In the genomic region with DNA sequence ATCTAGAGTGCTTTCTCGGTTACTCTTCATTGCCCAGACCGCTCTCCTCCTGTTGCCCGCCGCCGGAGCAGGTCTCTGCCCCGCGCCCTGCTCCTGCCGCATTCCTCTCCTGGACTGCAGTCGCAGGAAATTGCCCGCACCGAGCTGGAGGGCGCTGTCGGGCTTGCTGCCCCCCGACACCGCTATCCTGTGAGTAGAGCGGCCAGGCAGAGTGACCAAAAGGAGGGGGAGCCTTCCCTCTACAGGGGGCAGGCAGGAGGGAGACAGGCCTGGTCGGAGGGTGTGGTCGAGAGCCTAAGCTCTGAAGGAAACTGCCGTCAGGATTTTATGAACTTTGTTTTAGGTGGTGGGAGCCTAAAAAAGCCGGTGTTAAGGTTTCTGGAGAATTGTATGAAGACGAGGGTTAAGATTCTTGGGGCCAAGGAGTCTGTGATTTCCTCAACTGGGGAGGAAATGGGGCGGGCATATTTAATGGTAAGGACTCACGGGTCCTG, we compare ENCODE assay signal across 1 cellular context.
TF ChIP-seq lines count a peak whose summit lies in the region.

No MANE protein-coding gene starts in this region.

TF ChIP-seq in K562, 482 proteins besides CTCF, POLR2A, EP300 and RAD21 (continued from another document and continues in another):
- TF ChIP-seq MGA (IDR thresholded peaks at IDR 0.05) (peak; percentile 15; the same call in 1 of the 2 replicates), CBFB (CRISPR knock-in tag; IDR thresholded peaks at IDR 0.05) (0 out of 2 replicates have a peak, but pooled peaks have one; percentile 56), PCBP1 (IDR thresholded peaks at IDR 0.05; ENCODE audit: low read depth, low read length, poor library complexity, severe bottlenecking) (no peak), SMARCC2 (IDR thresholded peaks at IDR 0.05; ENCODE audit: low read depth) (peak; percentile 91), MLLT1 (IDR thresholded peaks at IDR 0.05) (peak; percentile 37 to 41; a peak in 1 of 4 replicates), CC2D1A (IDR thresholded peaks at IDR 0.05) (no peak; the same call in 1 of the 2 replicates), STAG1 (CRISPR knock-in tag; IDR thresholded peaks at IDR 0.05; ENCODE audit: borderline replicate concordance) (peak; percentile 40; the same call in 1 of the 2 replicates), CBX1 (IDR thresholded peaks at IDR 0.05; ENCODE audit: low read depth) (peak; percentile 48; the same call in 1 of the 2 replicates), JUN (IDR thresholded peaks at IDR 0.05; ENCODE audit: borderline replicate concordance, low read depth, low read length) (0 out of 2 replicates have a peak, but pooled peaks have one; percentile 5), JUN (CRISPR knock-in tag; IDR thresholded peaks at IDR 0.05; ENCODE audit: borderline replicate concordance) (no peak), VEZF1 (CRISPR knock-in tag; IDR thresholded peaks at IDR 0.05) (peak; percentile 80), HDAC3 (IDR thresholded peaks at IDR 0.05; ENCODE audit: borderline replicate concordance, partially characterized antibody) (peak; percentile 11), C11orf30 (IDR thresholded peaks at IDR 0.05; ENCODE audit: low read depth) (0 out of 2 replicates have a peak, but pooled peaks have one; percentile 5), MIER1 (IDR thresholded peaks at IDR 0.05; ENCODE audit: low read depth) (0 out of 2 replicates have a peak, but pooled peaks have one; percentile 29), ARID3A (IDR thresholded peaks at IDR 0.05; ENCODE audit: borderline replicate concordance, low read depth, low read length) (no peak), MAZ (CRISPR knock-in tag; conservative IDR thresholded peaks at IDR 0.05 in 1 of 2, IDR thresholded peaks at IDR 0.05 in 1 of 2) (peak in 1 of 2 experiments; percentile 76; a peak in 2 of 4 replicates), SLC30A9 (CRISPR knock-in tag; IDR thresholded peaks at IDR 0.05) (no peak), ZBTB17 (CRISPR knock-in tag; IDR thresholded peaks at IDR 0.05) (0 out of 2 replicates have a peak, but pooled peaks have one; percentile 53), CREB1 (IDR thresholded peaks at IDR 0.05) (0 out of 2 replicates have a peak, but pooled peaks have one; percentile 5), CREB1 (CRISPR knock-in tag; IDR thresholded peaks at IDR 0.05) (no peak), DMBX1 (CRISPR knock-in tag; IDR thresholded peaks at IDR 0.05; ENCODE audit: borderline replicate concordance) (peak; percentile 43; the same call in 1 of the 2 replicates), NONO (IDR thresholded peaks at IDR 0.05; ENCODE audit: low read depth in 2 of 2, low read length in 1 of 2) (0 out of 4 replicates have a peak, but pooled peaks of 1 of the 2 experiments have one; percentile 12), CHAMP1 (IDR thresholded peaks at IDR 0.05) (peak; percentile 71; the same call in 1 of the 2 replicates), ZNF316 (IDR thresholded peaks at IDR 0.05) (peak; percentile 88), RBBP5 (IDR thresholded peaks at IDR 0.05; ENCODE audit: borderline replicate concordance, insufficient read depth, low read length, poor library complexity, severe bottlenecking) (peak; percentile 18), KLF16 (IDR thresholded peaks at IDR 0.05) (peak; percentile 15; the same call in 1 of the 2 replicates), CTBP1 (IDR thresholded peaks at IDR 0.05; ENCODE audit: borderline replicate concordance) (peak; percentile 56; the same call in 1 of the 2 replicates)
- TF ChIP-seq, protein P1, sequence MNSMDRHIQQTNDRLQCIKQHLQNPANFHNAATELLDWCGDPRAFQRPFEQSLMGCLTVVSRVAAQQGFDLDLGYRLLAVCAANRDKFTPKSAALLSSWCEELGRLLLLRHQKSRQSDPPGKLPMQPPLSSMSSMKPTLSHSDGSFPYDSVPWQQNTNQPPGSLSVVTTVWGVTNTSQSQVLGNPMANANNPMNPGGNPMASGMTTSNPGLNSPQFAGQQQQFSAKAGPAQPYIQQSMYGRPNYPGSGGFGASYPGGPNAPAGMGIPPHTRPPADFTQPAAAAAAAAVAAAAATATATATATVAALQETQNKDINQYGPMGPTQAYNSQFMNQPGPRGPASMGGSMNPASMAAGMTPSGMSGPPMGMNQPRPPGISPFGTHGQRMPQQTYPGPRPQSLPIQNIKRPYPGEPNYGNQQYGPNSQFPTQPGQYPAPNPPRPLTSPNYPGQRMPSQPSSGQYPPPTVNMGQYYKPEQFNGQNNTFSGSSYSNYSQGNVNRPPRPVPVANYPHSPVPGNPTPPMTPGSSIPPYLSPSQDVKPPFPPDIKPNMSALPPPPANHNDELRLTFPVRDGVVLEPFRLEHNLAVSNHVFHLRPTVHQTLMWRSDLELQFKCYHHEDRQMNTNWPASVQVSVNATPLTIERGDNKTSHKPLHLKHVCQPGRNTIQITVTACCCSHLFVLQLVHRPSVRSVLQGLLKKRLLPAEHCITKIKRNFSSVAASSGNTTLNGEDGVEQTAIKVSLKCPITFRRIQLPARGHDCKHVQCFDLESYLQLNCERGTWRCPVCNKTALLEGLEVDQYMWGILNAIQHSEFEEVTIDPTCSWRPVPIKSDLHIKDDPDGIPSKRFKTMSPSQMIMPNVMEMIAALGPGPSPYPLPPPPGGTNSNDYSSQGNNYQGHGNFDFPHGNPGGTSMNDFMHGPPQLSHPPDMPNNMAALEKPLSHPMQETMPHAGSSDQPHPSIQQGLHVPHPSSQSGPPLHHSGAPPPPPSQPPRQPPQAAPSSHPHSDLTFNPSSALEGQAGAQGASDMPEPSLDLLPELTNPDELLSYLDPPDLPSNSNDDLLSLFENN (IDR thresholded peaks at IDR 0.05; ENCODE audit: low read depth in 2 of 2, low read length in 2 of 2): peak in 1 of 2 experiments; percentile 22; a peak in 1 of 4 replicates
- TF ChIP-seq, protein P2, sequence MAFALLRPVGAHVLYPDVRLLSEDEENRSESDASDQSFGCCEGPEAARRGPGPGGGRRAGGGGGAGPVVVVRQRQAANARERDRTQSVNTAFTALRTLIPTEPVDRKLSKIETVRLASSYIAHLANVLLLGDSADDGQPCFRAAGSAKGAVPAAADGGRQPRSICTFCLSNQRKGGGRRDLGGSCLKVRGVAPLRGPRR (CRISPR knock-in tag; IDR thresholded peaks at IDR 0.05): no peak
